In genomic region chr6:8240316-8240715, GRCh38 we compare ENCODE assay signal across 27 cellular contexts.
"Had no signal": no experiment of that assay in that cellular context is flagged by ENCODE, and none has a peak within 500 bp of the region (broad histone marks: within the 10 kb centered on the region; RNA-seq: fewer than 3 reads in every experiment).

No MANE protein-coding gene starts in this region.

- H3K4me3 ChIP-seq: colonic mucosa, dorsolateral prefrontal cortex, esophagus squamous epithelium, gastrocnemius medialis, heart left ventricle, left lung, lung, psoas muscle, skin epidermis, tibial artery had no signal

- H3K27ac Mint-ChIP-seq: activated CD4-positive, alpha-beta T cell treated with anti-CD3 and anti-CD28 coated beads for 36 hours; activated naive CD8-positive, alpha-beta T cell treated with anti-CD3 and anti-CD28 coated beads, Interleukin-2, amount 10 ng/mL, durations not matched to agents 7 days and 5 days; activated T-helper 2 cell treated with anti-CD3 and anti-CD28 coated beads, Interferon-gamma antibody, Interleukin-2, Interleukin-4, amounts not matched to agents 10 μg/mL and 5 μg/mL and 100 μg/mL, durations not matched to agents 14 hours and 24 hours and 36 hours; naive thymus-derived CD8-positive, alpha-beta T cell; stimulated activated naive CD8-positive, alpha-beta T cell treated with anti-CD3 and anti-CD28 coated beads, Interleukin-15, amount 100 ng/mL, for 72 hours; WTC11 had no signal

- H3K9me3 ChIP-seq: colonic mucosa, esophagus squamous epithelium, gastrocnemius medialis, heart left ventricle, left lung, psoas muscle, tibial artery had no signal

- H3K27ac ChIP-seq: colonic mucosa, dorsolateral prefrontal cortex, esophagus squamous epithelium, gastrocnemius medialis, heart left ventricle, left lung, psoas muscle, skin epidermis, tibial artery had no signal

- FAIRE-seq: bronchial epithelial cell, urothelium cell line had no signal

- H3K36me3 ChIP-seq: colonic mucosa, esophagus squamous epithelium, gastrocnemius medialis, heart left ventricle, left lung, tibial artery had no signal

- DNase-seq: activated CD4-positive, alpha-beta T cell treated with anti-CD3 and anti-CD28 coated beads for 36 hours; activated CD4-positive, alpha-beta T cell treated with anti-CD3 and anti-CD28 coated beads, Interleukin-2, amount 50 U/mL, for 4 hours; activated CD8-positive, alpha-beta memory T cell treated with anti-CD3 and anti-CD28 coated beads, Interleukin-2, amount 50 U/mL, for 48 hours; activated naive CD4-positive, alpha-beta T cell treated with Interleukin-2 at 50 U/mL for 16 hours; activated naive CD8-positive, alpha-beta T cell treated with anti-CD3 and anti-CD28 coated beads, Interleukin-2, amount 10 ng/mL, durations not matched to agents 7 days and 5 days; activated T-cell treated with anti-CD3 and anti-CD28 coated beads, Interleukin-2, amount 50 U/mL, for 4 hours; amniotic stem cell; colonic mucosa; dorsolateral prefrontal cortex; esophagus squamous epithelium; gastrocnemius medialis; heart left ventricle; islet precursor cell; left lung; naive thymus-derived CD8-positive, alpha-beta T cell; psoas muscle; right cardiac atrium; stimulated activated CD4-positive, alpha-beta T cell treated with anti-CD3 and anti-CD28 coated beads, Interleukin-1b, Interleukin-23, amount 100 ng/mL, for 48 hours; stimulated activated naive CD8-positive, alpha-beta T cell treated with anti-CD3 and anti-CD28 coated beads, Interleukin-15, amount 100 ng/mL, for 72 hours; T1000; tibial artery had no signal

- H3K36me3 Mint-ChIP-seq: activated naive CD8-positive, alpha-beta T cell treated with anti-CD3 and anti-CD28 coated beads, Interleukin-2, amount 10 ng/mL, durations not matched to agents 7 days and 5 days; naive thymus-derived CD8-positive, alpha-beta T cell; WTC11 had no signal

- H3K4me1 Mint-ChIP-seq: activated CD4-positive, alpha-beta T cell treated with anti-CD3 and anti-CD28 coated beads for 36 hours; activated naive CD8-positive, alpha-beta T cell treated with anti-CD3 and anti-CD28 coated beads, Interleukin-2, amount 10 ng/mL, durations not matched to agents 7 days and 5 days; naive thymus-derived CD8-positive, alpha-beta T cell; stimulated activated naive CD8-positive, alpha-beta T cell treated with anti-CD3 and anti-CD28 coated beads, Interleukin-15, amount 100 ng/mL, for 72 hours had no signal

- H3K9me3 Mint-ChIP-seq: activated naive CD8-positive, alpha-beta T cell treated with anti-CD3 and anti-CD28 coated beads, Interleukin-2, amount 10 ng/mL, durations not matched to agents 7 days and 5 days; activated T-cell treated with anti-CD3 and anti-CD28 coated beads, Interleukin-2, amount 50 U/mL, for 4 hours; activated T-helper 2 cell treated with anti-CD3 and anti-CD28 coated beads, Interferon-gamma antibody, Interleukin-2, Interleukin-4, amounts not matched to agents 10 μg/mL and 5 μg/mL and 100 μg/mL, durations not matched to agents 14 hours and 24 hours and 36 hours; naive thymus-derived CD8-positive, alpha-beta T cell; stimulated activated naive CD8-positive, alpha-beta T cell treated with anti-CD3 and anti-CD28 coated beads, Interleukin-15, amount 100 ng/mL, for 72 hours; WTC11 had no signal

- H3K4me3 Mint-ChIP-seq: activated CD4-positive, alpha-beta T cell treated with anti-CD3 and anti-CD28 coated beads for 36 hours; activated naive CD8-positive, alpha-beta T cell treated with anti-CD3 and anti-CD28 coated beads, Interleukin-2, amount 10 ng/mL, durations not matched to agents 7 days and 5 days; activated T-cell treated with anti-CD3 and anti-CD28 coated beads, Interleukin-2, amount 50 U/mL, for 4 hours; naive thymus-derived CD8-positive, alpha-beta T cell; stimulated activated naive CD8-positive, alpha-beta T cell treated with anti-CD3 and anti-CD28 coated beads, Interleukin-15, amount 100 ng/mL, for 72 hours; WTC11 had no signal

- H3K4me1 ChIP-seq: colonic mucosa, esophagus squamous epithelium, gastrocnemius medialis, heart left ventricle, left lung, psoas muscle, tibial artery had no signal

- H3K27me3 ChIP-seq: colonic mucosa had no signal

- ATAC-seq: activated CD4-positive, alpha-beta T cell treated with anti-CD3 and anti-CD28 coated beads for 36 hours; activated T-cell treated with anti-CD3 and anti-CD28 coated beads, Interleukin-2, amount 50 U/mL, for 4 hours; gastrocnemius medialis; heart left ventricle; left lung; naive thymus-derived CD8-positive, alpha-beta T cell; psoas muscle; right cardiac atrium; stimulated activated naive CD8-positive, alpha-beta T cell treated with anti-CD3 and anti-CD28 coated beads, Interleukin-15, amount 100 ng/mL, for 72 hours; WTC11 had no signal
